ENCODE assay signal across 1 cellular context in genomic region chr11:116835791-116836647, GRCh38.
TF ChIP-seq lines count a peak whose summit lies in the region.

No MANE protein-coding gene starts in this region.

TF ChIP-seq in HEK293, 187 proteins besides CTCF, POLR2A, EP300 and RAD21 (continued from another document):
- TF ChIP-seq ZNF398 (tag by site-specific recombination; IDR thresholded peaks at IDR 0.05): no peak
- TF ChIP-seq ZBTB8A (tag by site-specific recombination; IDR thresholded peaks at IDR 0.05): 0 out of 2 replicates have a peak, but pooled peaks have one; percentile 3
- no peak for TF ChIP-seq ZNF514 (tag by site-specific recombination; IDR thresholded peaks at IDR 0.05)
- TF ChIP-seq ZNF248 (tag by site-specific recombination; IDR thresholded peaks at IDR 0.05): no peak
- no peak for TF ChIP-seq ZNF596 (tag by site-specific recombination; IDR thresholded peaks at IDR 0.05)
- TF ChIP-seq ZNF707 (tag by site-specific recombination; IDR thresholded peaks at IDR 0.05): no peak; the same call in 1 of the 2 replicates
- 0 out of 2 replicates have a peak, but pooled peaks have one; percentile 13 for TF ChIP-seq ZNF10 (tag by site-specific recombination; IDR thresholded peaks at IDR 0.05)
- no peak for TF ChIP-seq ZFP69B (tag by site-specific recombination; IDR thresholded peaks at IDR 0.05)
- peak; percentile 45; the same call in 1 of the 2 replicates for TF ChIP-seq ZXDB (tag by site-specific recombination; IDR thresholded peaks at IDR 0.05)
- TF ChIP-seq ZNF792 (tag by site-specific recombination; IDR thresholded peaks at IDR 0.05): no peak
- no peak for TF ChIP-seq ZBTB11 (tag by site-specific recombination; conservative IDR thresholded peaks at IDR 0.05; ENCODE audit: low read depth)
- peak; percentile 44 for TF ChIP-seq ZNF600 (tag by site-specific recombination; IDR thresholded peaks at IDR 0.05)
- no peak for TF ChIP-seq ZNF560 (tag by site-specific recombination; IDR thresholded peaks at IDR 0.05; ENCODE audit: borderline replicate concordance)
- peak; percentile 54; the same call in 1 of the 2 replicates for TF ChIP-seq GLIS2 (tag by site-specific recombination; IDR thresholded peaks at IDR 0.05)
- TF ChIP-seq MYNN (tag by site-specific recombination; IDR thresholded peaks at IDR 0.05; ENCODE audit: borderline replicate concordance): no peak
- TF ChIP-seq ZNF785 (tag by site-specific recombination; IDR thresholded peaks at IDR 0.05): no peak
- TF ChIP-seq ZEB2 (tag by site-specific recombination; IDR thresholded peaks at IDR 0.05): 0 out of 2 replicates have a peak, but pooled peaks have one; percentile 34
- TF ChIP-seq ZNF274 (IDR thresholded peaks at IDR 0.05; ENCODE audit: low read length): no peak
- no peak for TF ChIP-seq ZNF274 (tag by site-specific recombination; IDR thresholded peaks at IDR 0.05; ENCODE audit: borderline replicate concordance)
- no peak for TF ChIP-seq ZNF174 (tag by site-specific recombination; IDR thresholded peaks at IDR 0.05)
- TF ChIP-seq PBX3 (CRISPR knock-in tag; IDR thresholded peaks at IDR 0.05): no peak
- TF ChIP-seq TSHZ1 (tag by site-specific recombination; IDR thresholded peaks at IDR 0.05; ENCODE audit: borderline replicate concordance): no peak
- TF ChIP-seq MZF1 (tag by site-specific recombination; IDR thresholded peaks at IDR 0.05; ENCODE audit: borderline replicate concordance): no peak
- no peak for TF ChIP-seq KLF8 (tag by site-specific recombination; IDR thresholded peaks at IDR 0.05)
- TF ChIP-seq ZNF585B (tag by site-specific recombination; IDR thresholded peaks at IDR 0.05): no peak
- 0 out of 2 replicates have a peak, but pooled peaks have one; percentile 54 for TF ChIP-seq ZNF692 (tag by site-specific recombination; IDR thresholded peaks at IDR 0.05)
- no peak for TF ChIP-seq ZNF169 (tag by site-specific recombination; IDR thresholded peaks at IDR 0.05)
